1 cellular context compared by ENCODE assay signal in genomic region chr19:55088021-55088451, GRCh38.
TF ChIP-seq lines count a peak whose summit lies in the region.

No MANE protein-coding gene starts in this region.

TF ChIP-seq in WTC11, 78 proteins besides CTCF, POLR2A, EP300 and RAD21 (continued from another document):
- TF ChIP-seq, protein P1, sequence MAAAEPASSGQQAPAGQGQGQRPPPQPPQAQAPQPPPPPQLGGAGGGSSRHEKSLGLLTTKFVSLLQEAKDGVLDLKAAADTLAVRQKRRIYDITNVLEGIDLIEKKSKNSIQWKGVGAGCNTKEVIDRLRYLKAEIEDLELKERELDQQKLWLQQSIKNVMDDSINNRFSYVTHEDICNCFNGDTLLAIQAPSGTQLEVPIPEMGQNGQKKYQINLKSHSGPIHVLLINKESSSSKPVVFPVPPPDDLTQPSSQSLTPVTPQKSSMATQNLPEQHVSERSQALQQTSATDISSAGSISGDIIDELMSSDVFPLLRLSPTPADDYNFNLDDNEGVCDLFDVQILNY (CRISPR knock-in tag; IDR thresholded peaks at IDR 0.05), result no peak
- TF ChIP-seq KAT7 (CRISPR knock-in tag; IDR thresholded peaks at IDR 0.05; ENCODE audit: borderline replicate concordance) (no peak), AFF4 (CRISPR knock-in tag; IDR thresholded peaks at IDR 0.05; ENCODE audit: borderline replicate concordance) (no peak), SP1 (CRISPR knock-in tag; conservative IDR thresholded peaks at IDR 0.05) (no peak), ZNF671 (CRISPR knock-in tag; IDR thresholded peaks at IDR 0.05) (no peak), FOXP1 (CRISPR knock-in tag; IDR thresholded peaks at IDR 0.05; ENCODE audit: borderline replicate concordance) (no peak), ATF1 (CRISPR knock-in tag; IDR thresholded peaks at IDR 0.05) (no peak)
- TF ChIP-seq, protein P2, sequence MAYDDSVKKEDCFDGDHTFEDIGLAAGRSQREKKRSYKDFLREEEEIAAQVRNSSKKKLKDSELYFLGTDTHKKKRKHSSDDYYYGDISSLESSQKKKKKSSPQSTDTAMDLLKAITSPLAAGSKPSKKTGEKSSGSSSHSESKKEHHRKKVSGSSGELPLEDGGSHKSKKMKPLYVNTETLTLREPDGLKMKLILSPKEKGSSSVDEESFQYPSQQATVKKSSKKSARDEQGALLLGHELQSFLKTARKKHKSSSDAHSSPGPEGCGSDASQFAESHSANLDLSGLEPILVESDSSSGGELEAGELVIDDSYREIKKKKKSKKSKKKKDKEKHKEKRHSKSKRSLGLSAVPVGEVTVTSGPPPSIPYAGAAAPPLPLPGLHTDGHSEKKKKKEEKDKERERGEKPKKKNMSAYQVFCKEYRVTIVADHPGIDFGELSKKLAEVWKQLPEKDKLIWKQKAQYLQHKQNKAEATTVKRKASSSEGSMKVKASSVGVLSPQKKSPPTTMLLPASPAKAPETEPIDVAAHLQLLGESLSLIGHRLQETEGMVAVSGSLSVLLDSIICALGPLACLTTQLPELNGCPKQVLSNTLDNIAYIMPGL (CRISPR knock-in tag; IDR thresholded peaks at IDR 0.05), result no peak
- TF ChIP-seq, protein P3, sequence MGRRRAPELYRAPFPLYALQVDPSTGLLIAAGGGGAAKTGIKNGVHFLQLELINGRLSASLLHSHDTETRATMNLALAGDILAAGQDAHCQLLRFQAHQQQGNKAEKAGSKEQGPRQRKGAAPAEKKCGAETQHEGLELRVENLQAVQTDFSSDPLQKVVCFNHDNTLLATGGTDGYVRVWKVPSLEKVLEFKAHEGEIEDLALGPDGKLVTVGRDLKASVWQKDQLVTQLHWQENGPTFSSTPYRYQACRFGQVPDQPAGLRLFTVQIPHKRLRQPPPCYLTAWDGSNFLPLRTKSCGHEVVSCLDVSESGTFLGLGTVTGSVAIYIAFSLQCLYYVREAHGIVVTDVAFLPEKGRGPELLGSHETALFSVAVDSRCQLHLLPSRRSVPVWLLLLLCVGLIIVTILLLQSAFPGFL (CRISPR knock-in tag; IDR thresholded peaks at IDR 0.05; ENCODE audit: borderline replicate concordance), result no peak
